ENCODE assay signal across 8 cellular contexts in genomic region chr1:6784560-6785317, GRCh38. TPM values are rescaled to one million over a fixed set of nuclear protein-coding genes. Genes with fewer than 3 reads are reported as not detected.
DNase-seq lines count a peak whose midpoint lies in the region; ATAC-seq and TF ChIP-seq lines count a peak whose summit lies in the region.

No MANE protein-coding gene starts in this region.

- peak; percentile 73 for ATAC-seq in HG03432 (IDR thresholded peaks at IDR 0.05; ENCODE audit: unreplicated experiment)

- DNase-seq in AML-193 (lab: John Stamatoyannopoulos, UW) (peak; percentile 98 to 99), NCI-H460 (ENCODE audit: extremely low read depth, low read depth) (peak; percentile 100), cerebellum (ENCODE audit: low spot score) (peak; percentile 99), islet precursor cell (peak; percentile 100)
- DNase-seq in activated CD4-positive, alpha-beta T cell treated with anti-CD3 and anti-CD28 coated beads for 1 hour, result peak; percentile 99
- DNase-seq in stimulated activated CD4-positive, alpha-beta T cell treated with anti-CD3 and anti-CD28 coated beads, Interleukin-12 subunit alpha, Interleukin-12 subunit beta, amount 100 ng/mL, for 4 hours, result peak; percentile 97

- peak; percentile 62 for TF ChIP-seq POLR2A in GM19193 (IDR thresholded peaks at IDR 0.05; ENCODE audit: extremely low read depth, insufficient read depth, insufficient read length)

RNA-seq across cellular contexts. Expression of gene CAMTA1, which starts 0.5 kb away (rescaled TPM):
- total RNA-seq in NCI-H460 (2014; rRNA removed; shearing (Covaris generic)), result 39.0 and 39.9 TPM in 2 replicates
- polyA plus RNA-seq in NCI-H460 (2014; cell fraction: nucleus; rRNA removed), result 31.7 and 38.2 TPM in 2 replicates
- total RNA-seq in cerebellum, result 94.5 TPM

Comparison
In these comparisons a context has a peak if more than half of its experiments do, and no peak if none do; other contexts are left out.
1. Peak in every context shown above with its lines: DNase-seq and ATAC-seq.